ENCODE assay signal across 18 cellular contexts in the genomic region with DNA sequence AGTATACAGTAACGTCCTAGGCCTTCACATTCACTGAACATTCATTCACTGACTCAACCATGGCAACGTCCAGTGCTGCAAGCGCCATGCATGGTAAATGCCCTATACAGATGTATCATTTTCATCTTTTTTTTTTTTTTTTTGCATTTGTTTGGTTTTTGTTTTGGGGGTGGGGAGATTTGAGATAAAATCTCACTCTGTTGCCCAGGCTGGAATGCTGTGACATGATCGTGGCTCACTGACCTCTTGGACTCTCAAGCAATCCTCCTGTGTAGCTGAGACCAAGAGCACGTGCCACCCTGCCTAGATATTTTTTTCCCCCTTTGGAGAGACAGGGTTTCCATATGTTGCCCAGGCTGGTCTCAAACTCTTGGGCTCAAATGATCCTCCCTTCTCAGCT. TPM values are rescaled to one million over a fixed set of nuclear protein-coding genes. Genes with fewer than 3 reads are reported as not detected.
DNase-seq lines count a peak whose midpoint lies in the region; ATAC-seq and TF ChIP-seq lines count a peak whose summit lies in the region.
"Had no signal": no experiment of that assay in that cellular context is flagged by ENCODE, and none has a peak within 500 bp of the region (broad histone marks: within the 10 kb centered on the region; RNA-seq: fewer than 3 reads in every experiment).

No MANE protein-coding gene starts in this region.

- H3K4me1 ChIP-seq in hepatocyte (ENCODE audit: insufficient read depth) (no peaks in the 10 kb centered on the region), right lobe of liver (no peaks in the 10 kb centered on the region)
- H3K4me1 ChIP-seq: BLaER1, HAP-1 had no signal

- no peaks in the 10 kb centered on the region for H3K79me2 ChIP-seq in hepatocyte

- no peak overlapping the region for H2AFZ ChIP-seq in hepatocyte
- H2AFZ ChIP-seq: GM23248 had no signal

- TF ChIP-seq CTCF in hepatocyte (IDR thresholded peaks at IDR 0.05; ENCODE audit: poor library complexity) (no peak), right lobe of liver (IDR thresholded peaks at IDR 0.05) (no peak)

- H3K27me3 ChIP-seq in hepatocyte (no peaks in the 10 kb centered on the region), right lobe of liver (no peaks in the 10 kb centered on the region)
- H3K27me3 ChIP-seq: BLaER1 had no signal

- no peak overlapping the region for H3K4me2 ChIP-seq in hepatocyte
- H3K4me2 ChIP-seq: BLaER1 had no signal

- WGBS in hepatocyte (ENCODE audit: low lambda C conversion rate, missing lambda C conversion rate), result 85% methylated on average over 5 of the region's 5 CpGs
- 50% methylated on average over 5 of the region's 5 CpGs for WGBS in right lobe of liver (ENCODE audit: insufficient coverage, low coverage, low lambda C conversion rate, missing lambda C conversion rate)

- ATAC-seq in right lobe of liver (peak; percentile 63 to 82 (median 73)), HG03520 (IDR thresholded peaks at IDR 0.05; ENCODE audit: unreplicated experiment) (no peak)

- no peak for TF ChIP-seq POLR2A in right lobe of liver (IDR thresholded peaks at IDR 0.05)

- H3K36me3 ChIP-seq in hepatocyte (replicated peaks; ENCODE audit: insufficient read depth, low read depth) (no peaks in the 10 kb centered on the region), right lobe of liver (no peaks in the 10 kb centered on the region)
- H3K36me3 ChIP-seq: BLaER1, HAP-1 had no signal

- H3K27ac ChIP-seq in hepatocyte (peak overlapping the region; percentile 5), right lobe of liver (no peak overlapping the region)
- H3K27ac ChIP-seq: 22Rv1, BLaER1, GM23248, HL-60 had no signal

- no peaks in the 10 kb centered on the region for H4K20me1 ChIP-seq in hepatocyte (ENCODE audit: insufficient read depth, poor library complexity, severe bottlenecking)
- H4K20me1 ChIP-seq: BLaER1 had no signal

- H3K9me2 ChIP-seq in hepatocyte (replicated peaks; ENCODE audit: insufficient read depth), result no peaks in the 10 kb centered on the region

- DNase-seq in EH (ENCODE audit: low read depth), result peak; percentile 6
- peak; percentile 23 for DNase-seq in HuH-7 (ENCODE audit: low spot score)
- no peak for DNase-seq in hepatocyte (ENCODE audit: low spot score)
- DNase-seq in right lobe of liver, result no peak
- DNase-seq in activated effector memory CD4-positive, alpha-beta T cell treated with anti-CD3 and anti-CD28 coated beads, Interleukin-2, amount 50 U/mL, for 16 hours, result no peak
- no peak for DNase-seq in NOMO-1 (lab: John Stamatoyannopoulos, UW; ENCODE audit: unreplicated experiment in 2 of 2)
- DNase-seq: CD4-positive, alpha-beta memory T cell; DMS153; DMS79; GDM1; GM23248 had no signal

- no peak overlapping the region for H3K4me3 ChIP-seq in hepatocyte
- H3K4me3 ChIP-seq in right lobe of liver, result no peak overlapping the region
- H3K4me3 ChIP-seq: BLaER1, GM23248, HAP-1 had no signal

- H3K9me3 ChIP-seq in hepatocyte (ENCODE audit: low read depth) (no peaks in the 10 kb centered on the region), right lobe of liver (no peaks in the 10 kb centered on the region)

- intact Hi-C loops in right lobe of liver (cut with DNase I), result no loop called here

RNA-seq across cellular contexts. Expression of gene SUSD5, which starts 37.4 kb away (rescaled TPM):
- total RNA-seq in hepatocyte (2.0 and 2.3 TPM in 2 replicates), right lobe of liver (under 1 TPM in 4 of 6 experiments, not detected in 2; 0.05 to 0.20 (median 0.16) TPM)
- 1.00 and 2.4 TPM in 2 replicates for polyA plus RNA-seq in hepatocyte
- total RNA-seq: CD4-positive, alpha-beta memory T cell; H4 had no signal
- polyA plus RNA-seq: CD14-positive monocyte had no signal

Comparison
In these comparisons a context has a peak if more than half of its experiments do, and no peak if none do; other contexts are left out.
1. DNase-seq: peak in EH (single experiment) and HuH-7 (single experiment); none in hepatocyte (single experiment), right lobe of liver (0 of 3), activated effector memory CD4-positive, alpha-beta T cell treated with anti-CD3 and anti-CD28 coated beads, Interleukin-2, amount 50 U/mL, for 16 hours (single experiment) and NOMO-1 (0 of 2).